Comparison of ENCODE assay signal across 8 cellular contexts in the genomic region with DNA sequence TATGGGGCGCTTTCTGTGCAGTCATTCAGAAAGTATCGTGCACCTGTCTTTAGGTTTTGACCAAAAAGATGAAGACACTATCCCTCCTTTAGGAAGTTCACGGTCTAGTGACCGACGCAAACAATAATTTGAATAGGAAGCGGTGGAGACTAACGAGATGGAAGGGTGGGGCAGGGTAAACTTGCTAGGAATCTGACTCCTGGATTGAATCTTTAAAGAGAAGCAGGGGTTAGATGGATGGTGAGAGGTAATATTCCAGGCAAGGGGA. TPM values are rescaled to one million over a fixed set of nuclear protein-coding genes. Genes with fewer than 3 reads are reported as not detected.
DNase-seq lines count a peak whose midpoint lies in the region; ATAC-seq and TF ChIP-seq lines count a peak whose summit lies in the region.

No MANE protein-coding gene starts in this region.

- 0 out of 2 replicates have a peak overlapping the region, but pooled peaks have one; percentile 36 for H2AFZ ChIP-seq in OCI-LY1 (ENCODE audit: low read length)

- H3K9ac ChIP-seq in OCI-LY1 (ENCODE audit: low read length), result peak overlapping the region; percentile 80

- H3F3A ChIP-seq in OCI-LY1 (ENCODE audit: insufficient read depth, low read length), result no peaks in the 10 kb centered on the region

- H3K36me3 ChIP-seq in cardiac muscle cell (no peaks in the 10 kb centered on the region), OCI-LY1 (ENCODE audit: insufficient read depth, low read length) (peaks cover 19% of the 10 kb centered on the region)

- no peak for ATAC-seq in left ventricle myocardium superior

- TF ChIP-seq CTCF in cardiac muscle cell (IDR thresholded peaks at IDR 0.05; ENCODE audit: low read depth, low read length) (no peak), OCI-LY1 (IDR thresholded peaks at IDR 0.05; ENCODE audit: low read length) (no peak)

- no peaks in the 10 kb centered on the region for H4K20me1 ChIP-seq in OCI-LY1 (ENCODE audit: insufficient read depth, low read length)

- DNase-seq in cardiac muscle cell (ENCODE audit: low read depth in 1 of 2, low spot score in 1 of 2) (no peak), left ventricle myocardium superior (no peak), epithelial cell of prostate (ENCODE audit: low read depth, low spot score) (no peak), renal cortical epithelial cell (ENCODE audit: low read depth) (peak; percentile 24), HuH-7 (ENCODE audit: low spot score) (no peak), amniotic stem cell (lab: John Stamatoyannopoulos, UW) (no peak)
- DNase-seq in activated CD4-positive, CD25-positive, alpha-beta regulatory T cell treated with anti-CD3 and anti-CD28 coated beads, Interleukin-2, amount 50 U/mL, for 72 hours, result no peak

- peak overlapping the region; percentile 76 for H3K4me3 ChIP-seq in cardiac muscle cell
- peak overlapping the region; percentile 91 for H3K4me3 ChIP-seq in OCI-LY1 (ENCODE audit: low read depth, low read length, poor library complexity, severe bottlenecking)

- H3K79me2 ChIP-seq in OCI-LY1 (ENCODE audit: insufficient read depth, low read length), result peaks cover 43% of the 10 kb centered on the region

- H3K4me1 ChIP-seq in cardiac muscle cell (ENCODE audit: low read depth), result peaks cover 8% of the 10 kb centered on the region
- peaks cover 28% of the 10 kb centered on the region for H3K4me1 ChIP-seq in OCI-LY1 (ENCODE audit: insufficient read depth, low read length, severe bottlenecking)

- peak overlapping the region; percentile 92 for H3K4me2 ChIP-seq in OCI-LY1 (ENCODE audit: low read length)

- H3K27ac ChIP-seq in cardiac muscle cell (peak overlapping the region; percentile 87), OCI-LY1 (ENCODE audit: low read depth, low read length, poor library complexity, severe bottlenecking) (peak overlapping the region; percentile 68), epithelial cell of prostate (peak overlapping the region; percentile 87)

- H3K9me3 ChIP-seq in cardiac muscle cell (ENCODE audit: low read depth) (no peaks in the 10 kb centered on the region), OCI-LY1 (ENCODE audit: low read length) (no peaks in the 10 kb centered on the region)

- H3K9me2 ChIP-seq in OCI-LY1 (ENCODE audit: low read depth, low read length), result no peaks in the 10 kb centered on the region

- intact Hi-C loops in left ventricle myocardium superior (cut with micrococcal nuclease), result no loop called here

- H3K27me3 ChIP-seq in cardiac muscle cell (no peaks in the 10 kb centered on the region), OCI-LY1 (ENCODE audit: insufficient read depth, low read length) (no peaks in the 10 kb centered on the region)

RNA-seq across cellular contexts. Expression of a gene that starts 0.6 kb away (rescaled TPM):
- total RNA-seq in cardiac muscle cell, result 45.3 and 51.0 TPM in 2 replicates
- polyA plus RNA-seq in cardiac muscle cell, result 76.7 and 77.4 TPM in 2 replicates
- 113 TPM for total RNA-seq in left ventricle myocardium superior
- 59.9 and 76.7 TPM in 2 replicates for total RNA-seq in renal cortical epithelial cell

RNA-seq across cellular contexts. Expression of a gene that starts 12.1 kb away (rescaled TPM):
- 9.2 and 9.8 TPM in 2 replicates for total RNA-seq in cardiac muscle cell
- 6.9 and 15.0 TPM in 2 replicates for polyA plus RNA-seq in cardiac muscle cell
- 25.8 TPM for total RNA-seq in left ventricle myocardium superior
- total RNA-seq in renal cortical epithelial cell, result 9.2 and 21.5 TPM in 2 replicates
